Comparison of ENCODE assay signal across 25 cellular contexts in the genomic region with DNA sequence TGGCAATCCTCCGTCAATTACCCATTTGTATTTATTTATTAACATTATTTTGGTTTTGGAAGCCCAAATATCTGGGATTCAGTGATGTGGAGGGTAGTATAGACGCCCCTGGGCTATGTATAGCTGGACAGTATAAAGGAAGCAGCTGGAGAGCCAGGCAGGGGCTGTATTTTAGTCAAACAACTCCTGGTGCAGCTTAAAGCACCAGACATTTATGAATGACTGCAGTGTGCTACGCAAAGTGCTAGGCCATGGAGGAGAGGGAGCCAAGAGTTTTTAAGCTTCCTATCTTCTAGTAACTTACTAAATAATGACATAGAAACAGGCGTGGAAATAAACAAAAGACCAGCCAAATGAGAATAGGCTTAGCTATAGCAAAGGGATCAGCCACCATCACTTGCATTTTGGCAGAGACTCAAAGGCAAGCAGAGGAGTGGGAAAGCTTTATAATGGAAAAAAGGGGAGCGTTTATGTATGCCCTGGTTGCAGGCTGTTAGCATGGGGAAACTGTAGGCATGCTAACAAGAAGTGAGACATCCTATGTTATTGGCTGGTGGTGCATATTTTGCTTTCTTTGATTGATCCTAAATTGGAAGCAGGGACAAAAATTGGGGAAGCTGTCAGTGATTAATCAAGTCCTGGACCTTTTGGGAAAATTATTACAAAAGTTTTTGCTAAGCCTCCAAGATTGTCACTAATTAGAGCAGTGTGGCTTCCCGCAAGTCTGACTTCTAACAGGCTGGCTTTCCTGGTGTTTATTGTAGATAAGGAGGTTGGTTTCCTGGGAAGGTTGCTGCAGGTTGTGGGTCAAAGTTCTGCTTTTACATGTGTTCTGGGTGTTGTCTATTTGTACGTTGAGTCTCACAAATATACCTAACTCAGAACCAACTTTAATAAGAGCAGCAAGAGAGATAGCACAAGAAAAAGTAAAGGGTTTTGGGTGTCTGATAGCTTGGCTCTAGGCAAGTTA. TPM values are rescaled to one million over a fixed set of nuclear protein-coding genes. Genes with fewer than 3 reads are reported as not detected.
A peak's percentile ranks its signal among the peaks of the same experiment; 100 is the strongest.
DNase-seq lines count a peak whose midpoint lies in the region; ATAC-seq and TF ChIP-seq lines count a peak whose summit lies in the region.
"Had no signal": no experiment of that assay in that cellular context is flagged by ENCODE, and none has a peak within 500 bp of the region (broad histone marks: within the 10 kb centered on the region; RNA-seq: fewer than 3 reads in every experiment).

No MANE protein-coding gene starts in this region.

- no peak for TF ChIP-seq EP300 in transverse colon (IDR thresholded peaks at IDR 0.05; ENCODE audit: low read depth)

- no peak overlapping the region for H3K9ac ChIP-seq in colonic mucosa (ENCODE audit: low read depth in 2 of 2, low read length in 2 of 2)

- intact Hi-C loops in left ventricle myocardium inferior (cut with micrococcal nuclease) = no loop called here
- intact Hi-C loops in cardiac septum (cut with DNase I) = no loop called here
- intact Hi-C loops in colonic mucosa (cut with DNase I) = no loop called here
- intact Hi-C loops in transverse colon (cut with DNase I; ENCODE audit: low total_unique reads) = no loop called here
- intact Hi-C loops in lower lobe of right lung (cut with DNase I) = no loop called here

- H3K36me3 Mint-ChIP-seq in glutamatergic neuron (ENCODE audit: unreplicated experiment) = no peaks in the 10 kb centered on the region
- H3K36me3 Mint-ChIP-seq: activated CD4-positive, alpha-beta memory T cell treated with anti-CD3 and anti-CD28 coated beads for 36 hours; immature natural killer cell; T-cell had no signal

- no peaks in the 10 kb centered on the region for H3K27me3 Mint-ChIP-seq in glutamatergic neuron (ENCODE audit: unreplicated experiment)
- H3K27me3 Mint-ChIP-seq: activated CD4-positive, alpha-beta memory T cell treated with anti-CD3 and anti-CD28 coated beads for 36 hours; central memory CD8-positive, alpha-beta T cell; T-cell had no signal

- H3K27me3 ChIP-seq in left ventricle myocardium inferior (ENCODE audit: low read depth) = no peaks in the 10 kb centered on the region
- H3K27me3 ChIP-seq in colonic mucosa = no peaks in the 10 kb centered on the region
- no peaks in the 10 kb centered on the region for H3K27me3 ChIP-seq in transverse colon
- no peaks in the 10 kb centered on the region for H3K27me3 ChIP-seq in lower lobe of right lung (ENCODE audit: low read depth)
- H3K27me3 ChIP-seq: esophagus squamous epithelium, suprapubic skin, vagina had no signal

- no peak overlapping the region for H3K4me3 Mint-ChIP-seq in glutamatergic neuron (ENCODE audit: unreplicated experiment)
- H3K4me3 Mint-ChIP-seq: activated CD4-positive, alpha-beta memory T cell treated with anti-CD3 and anti-CD28 coated beads for 36 hours; central memory CD8-positive, alpha-beta T cell; HFFc6; immature natural killer cell; T-cell had no signal

- no peak for ATAC-seq in lower lobe of right lung
- ATAC-seq: psoas muscle, T-cell had no signal

- no peak overlapping the region for H3K27ac Mint-ChIP-seq in glutamatergic neuron (ENCODE audit: unreplicated experiment)
- H3K27ac Mint-ChIP-seq: activated CD4-positive, alpha-beta memory T cell treated with anti-CD3 and anti-CD28 coated beads for 36 hours; HFFc6; immature natural killer cell; T-cell had no signal

- no peak for TF ChIP-seq CTCF in left ventricle myocardium inferior (IDR thresholded peaks at IDR 0.05; ENCODE audit: borderline replicate concordance)
- TF ChIP-seq CTCF in colonic mucosa (IDR thresholded peaks at IDR 0.05) = no peak
- no peak for TF ChIP-seq CTCF in transverse colon (IDR thresholded peaks at IDR 0.05)
- no peak for TF ChIP-seq CTCF in lower lobe of right lung (IDR thresholded peaks at IDR 0.05)
- TF ChIP-seq CTCF in glutamatergic neuron (IDR thresholded peaks at IDR 0.05; ENCODE audit: partially characterized antibody, unreplicated experiment) = no peak

- no peaks in the 10 kb centered on the region for H3K9me3 Mint-ChIP-seq in glutamatergic neuron (ENCODE audit: unreplicated experiment)
- H3K9me3 Mint-ChIP-seq: activated CD4-positive, alpha-beta memory T cell treated with anti-CD3 and anti-CD28 coated beads for 36 hours; central memory CD8-positive, alpha-beta T cell had no signal

- H3K4me3 ChIP-seq in left ventricle myocardium inferior = no peak overlapping the region
- H3K4me3 ChIP-seq in colonic mucosa = no peak overlapping the region
- no peak overlapping the region for H3K4me3 ChIP-seq in transverse colon
- no peak overlapping the region for H3K4me3 ChIP-seq in lower lobe of right lung
- H3K4me3 ChIP-seq: A549, esophagus squamous epithelium, psoas muscle, suprapubic skin, vagina had no signal

- peak overlapping the region; percentile 31 for H3K27ac ChIP-seq in left ventricle myocardium inferior (replicated peaks)
- peak overlapping the region; percentile 75 for H3K27ac ChIP-seq in colonic mucosa
- H3K27ac ChIP-seq in transverse colon = peak overlapping the region; percentile 67 to 75 (median 74)
- H3K27ac ChIP-seq in lower lobe of right lung = no peak overlapping the region
- H3K27ac ChIP-seq: A549, psoas muscle, suprapubic skin, vagina, WERI-Rb-1 had no signal

- H3K36me3 ChIP-seq in left ventricle myocardium inferior (no peaks in the 10 kb centered on the region), colonic mucosa (no peaks in the 10 kb centered on the region), transverse colon (no peaks in the 10 kb centered on the region), lower lobe of right lung (no peaks in the 10 kb centered on the region)
- H3K36me3 ChIP-seq: esophagus squamous epithelium, suprapubic skin, vagina, WERI-Rb-1 had no signal

- WGBS in transverse colon (ENCODE audit: low coverage in 1 of 2), 2 donors = 34 to 35% methylated on average over 5 to 7 of the region's 7 CpGs

- TF ChIP-seq POLR2A in transverse colon (IDR thresholded peaks at IDR 0.05) = no peak

- peaks cover 4% of the 10 kb centered on the region for H3K4me1 ChIP-seq in left ventricle myocardium inferior
- peaks cover 5% of the 10 kb centered on the region for H3K4me1 ChIP-seq in colonic mucosa
- H3K4me1 ChIP-seq in transverse colon = peaks cover 0 to 21% (median 6%) of the 10 kb centered on the region in 4 donors
- no peaks in the 10 kb centered on the region for H3K4me1 ChIP-seq in lower lobe of right lung
- H3K4me1 ChIP-seq: A549, esophagus squamous epithelium, psoas muscle, suprapubic skin, vagina had no signal

- H3K4me1 Mint-ChIP-seq in glutamatergic neuron (ENCODE audit: low read depth, unreplicated experiment) = no peaks in the 10 kb centered on the region
- H3K4me1 Mint-ChIP-seq: central memory CD8-positive, alpha-beta T cell; immature natural killer cell; T-cell had no signal

- in situ Hi-C loops in transverse colon (cut with MboI; ENCODE audit: low pct_ligation_motif_present in 1 of 4, low pct_unique_long_range_greater_than_20kb in 1 of 4, low sequenced_read_pairs in 3 of 4) = no loop called here

- H3K9me3 ChIP-seq in left ventricle myocardium inferior (replicated peaks) (no peaks in the 10 kb centered on the region), colonic mucosa (no peaks in the 10 kb centered on the region), transverse colon (no peaks in the 10 kb centered on the region), lower lobe of right lung (no peaks in the 10 kb centered on the region)
- H3K9me3 ChIP-seq: A549, esophagus squamous epithelium, psoas muscle, suprapubic skin, vagina had no signal

- no peak for DNase-seq in left ventricle myocardium inferior
- no peak for DNase-seq in cardiac septum (ENCODE audit: low spot score)
- DNase-seq in colonic mucosa = peak; percentile 64
- DNase-seq in lung microvascular endothelial cell (ENCODE audit: low read depth in 2 of 2) = peak; percentile 61 to 69
- DNase-seq in transverse colon = peak; percentile 44
- no peak for DNase-seq in lower lobe of right lung
- DNase-seq in glutamatergic neuron = no peak
- DNase-seq in midbrain (lab: John Stamatoyannopoulos, UW) = no peak
- DNase-seq: activated CD4-positive, alpha-beta memory T cell treated with anti-CD3 and anti-CD28 coated beads for 36 hours; activated naive CD4-positive, alpha-beta T cell; amniotic stem cell; C1 segment of cervical spinal cord; DMS153; effector CD4-positive, alpha-beta T cell; esophagus squamous epithelium; HFFc6; immature natural killer cell; NCI-H1930; psoas muscle; T-cell; WERI-Rb-1 had no signal

RNA-seq across cellular contexts. Expression of gene RAB3C, which starts 46.6 kb away (rescaled TPM):
- total RNA-seq in left ventricle myocardium inferior = 1.2 TPM
- 0.59 TPM for total RNA-seq in cardiac septum
- total RNA-seq in colonic mucosa = 1 to 10 TPM; 1.1 to 1.2 TPM
- under 0.01 and 0.22 TPM in 2 replicates for total RNA-seq in lung microvascular endothelial cell
- under 1 TPM; 0.20 to 0.75 (median 0.51) TPM for total RNA-seq in transverse colon
- 0.30 TPM for total RNA-seq in lower lobe of right lung
- total RNA-seq in glutamatergic neuron (ENCODE audit: unreplicated experiment) = 36.2 TPM
- total RNA-seq: activated CD4-positive, alpha-beta memory T cell treated with anti-CD3 and anti-CD28 coated beads for 36 hours; HFFc6; T-cell had no signal

Comparison
In these comparisons a context has a peak if more than half of its experiments do, and no peak if none do; other contexts are left out.
1. DNase-seq: peak in colonic mucosa (single experiment), lung microvascular endothelial cell (2 of 2) and transverse colon (single experiment); none in left ventricle myocardium inferior (single experiment), cardiac septum (single experiment), lower lobe of right lung (single experiment), glutamatergic neuron (single experiment) and midbrain (single experiment).
2. RNA of gene RAB3C, which starts 46.6 kb away (total RNA-seq): 36.2 TPM in glutamatergic neuron (single experiment); 1.1 to 1.2 TPM in colonic mucosa, 1.2 TPM in left ventricle myocardium inferior (single experiment), 0.59 TPM in cardiac septum (single experiment), 0.20 to 0.75 TPM in transverse colon, 0.30 TPM in lower lobe of right lung (single experiment) and under 0.01 to 0.22 TPM in lung microvascular endothelial cell; every median in the first group is over 10 times any median in the second.